In the genomic region with DNA sequence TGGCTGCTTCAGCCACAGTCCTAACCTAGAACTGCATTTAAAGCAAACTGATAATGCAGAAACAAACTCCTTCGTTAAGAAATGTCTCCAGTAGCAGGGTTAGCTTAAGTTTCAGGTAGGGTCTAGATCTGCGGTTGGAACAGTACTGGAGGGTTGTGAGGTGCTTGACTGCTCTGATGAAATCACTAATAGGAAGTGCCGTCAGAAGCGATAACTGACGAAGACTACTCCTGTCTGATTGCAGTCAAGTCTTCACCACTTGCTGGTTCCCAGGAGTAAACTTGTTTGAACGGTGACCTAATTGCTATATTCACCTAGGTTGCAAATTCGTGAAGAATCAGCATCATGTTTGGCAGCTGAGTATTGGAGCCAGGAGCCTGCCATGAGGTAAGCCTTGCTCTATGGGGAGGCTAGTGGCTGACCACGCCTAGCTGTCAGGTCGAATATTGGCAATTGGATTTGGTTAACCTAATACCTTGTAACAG, we compare ENCODE assay signal across 8 cellular contexts. TPM values are rescaled to one million over a fixed set of nuclear protein-coding genes. Genes with fewer than 3 reads are reported as not detected.
DNase-seq lines count a peak whose midpoint lies in the region; ATAC-seq and TF ChIP-seq lines count a peak whose summit lies in the region.

No MANE protein-coding gene starts in this region.

- DNase-seq in NB4 (ENCODE audit: low read depth) (peak; percentile 77), mesenchymal stem cell (peak; percentile 42), hypothalamus (lab: John Stamatoyannopoulos, UW) (no peak), NCI-H2107 treated with DMSO at 0.1 percent for 48 hours (lab: John Stamatoyannopoulos, UW; ENCODE audit: unreplicated experiment) (no peak), NCI-H774 (lab: John Stamatoyannopoulos, UW) (no peak)

- H3K27ac ChIP-seq in DOHH2 (ENCODE audit: low read depth, low read length) (peak overlapping the region; percentile 86), mesenchymal stem cell (ENCODE audit: low read length, poor library complexity, severe bottlenecking) (no peak overlapping the region)

- H3K9me3 Mint-ChIP-seq in brain, result peaks cover 0 to 6% (median 0%) of the 10 kb centered on the region in 5 experiments

- peaks cover 16% of the 10 kb centered on the region; the same call in 1 of the 2 replicates for H4K20me1 ChIP-seq in DOHH2 (ENCODE audit: control insufficient read depth, insufficient read depth, low read depth, low read length)

- H3K27me3 Mint-ChIP-seq in brain, result peaks cover 14% of the 10 kb centered on the region

- no peak overlapping the region for H2BK120ac ChIP-seq in mesenchymal stem cell (ENCODE audit: low read depth, low read length)

- peak overlapping the region; percentile 94 for H3K9ac ChIP-seq in mesenchymal stem cell (ENCODE audit: low read length)

- H2AK5ac ChIP-seq in mesenchymal stem cell (ENCODE audit: low read length, severe bottlenecking), result no peak overlapping the region

- peak overlapping the region in 1 of 2 experiments; percentile 42 for H3K23ac ChIP-seq in mesenchymal stem cell (ENCODE audit: low read length in 2 of 2)

- 16% methylated on average over 9 of the region's 9 CpGs for WGBS in mesenchymal stem cell

- H2BK12ac ChIP-seq in mesenchymal stem cell (ENCODE audit: low read length in 2 of 2), result no peak overlapping the region

- peak overlapping the region; percentile 99 to 100 (median 100) for H3K4me3 Mint-ChIP-seq in brain

- H2BK5ac ChIP-seq in mesenchymal stem cell (ENCODE audit: low read depth, low read length, poor library complexity, severe bottlenecking), result no peak overlapping the region

- H3K27me3 ChIP-seq in DOHH2 (ENCODE audit: control insufficient read depth, low read length) (no peaks in the 10 kb centered on the region), mesenchymal stem cell (ENCODE audit: control insufficient read depth in 1 of 2, insufficient read depth in 1 of 2, low read length in 2 of 2) (no peaks in the 10 kb centered on the region)

- H3K4ac ChIP-seq in mesenchymal stem cell (ENCODE audit: low read depth in 1 of 2, low read length in 2 of 2), result no peak overlapping the region

- H3K79me2 ChIP-seq in DOHH2 (ENCODE audit: control insufficient read depth, low read length), result peaks cover 61% of the 10 kb centered on the region

- H4K91ac ChIP-seq in mesenchymal stem cell (ENCODE audit: low read length), result no peak overlapping the region

- H2BK15ac ChIP-seq in mesenchymal stem cell (ENCODE audit: low read depth, poor library complexity, severe bottlenecking), result no peak overlapping the region

- no peaks in the 10 kb centered on the region for H3K9me2 ChIP-seq in DOHH2 (replicated peaks; ENCODE audit: control insufficient read depth, low read length)

- H3K4me2 ChIP-seq in DOHH2 (ENCODE audit: low read length) (peak overlapping the region; percentile 94), mesenchymal stem cell (ENCODE audit: low read length, poor library complexity, severe bottlenecking) (peak overlapping the region; percentile 74)

- H3K36me3 ChIP-seq in DOHH2 (ENCODE audit: control insufficient read depth, low read length) (peaks cover 61% of the 10 kb centered on the region), mesenchymal stem cell (ENCODE audit: control insufficient read depth in 1 of 2, insufficient read depth in 2 of 2, low read depth in 1 of 2, low read length in 2 of 2) (peaks cover 32 to 57% of the 10 kb centered on the region in 2 experiments)

- H3K4me3 ChIP-seq in DOHH2 (ENCODE audit: low read length), result peak overlapping the region; percentile 89
- peak overlapping the region; percentile 69 for H3K4me3 ChIP-seq in NB4 (ENCODE audit: low read depth, low read length)
- H3K4me3 ChIP-seq in mesenchymal stem cell (ENCODE audit: insufficient read depth in 1 of 2, low read depth in 1 of 2, low read length in 2 of 2), result peak overlapping the region; percentile 39 to 94

- H3K14ac ChIP-seq in mesenchymal stem cell (ENCODE audit: low read length in 2 of 2), result no peak overlapping the region

- H3K79me1 ChIP-seq in mesenchymal stem cell (replicated peaks; ENCODE audit: low read length, poor library complexity, severe bottlenecking), result peaks cover 6% of the 10 kb centered on the region

- H3F3A ChIP-seq in DOHH2 (ENCODE audit: control insufficient read depth, insufficient read depth), result peaks cover 54% of the 10 kb centered on the region

- H3K9me3 ChIP-seq in DOHH2 (ENCODE audit: control insufficient read depth, insufficient read depth, low read length) (no peaks in the 10 kb centered on the region), mesenchymal stem cell (ENCODE audit: control insufficient read depth, low read length) (no peaks in the 10 kb centered on the region)

- H3K36me3 Mint-ChIP-seq in brain, result peaks cover 49% of the 10 kb centered on the region

- ATAC-seq in HG03457 (IDR thresholded peaks at IDR 0.05; ENCODE audit: unreplicated experiment), result no peak

- peak overlapping the region; percentile 98 to 100 (median 99) for H3K27ac Mint-ChIP-seq in brain

- H3K18ac ChIP-seq in mesenchymal stem cell (ENCODE audit: low read depth in 1 of 2, low read length in 2 of 2), result peak overlapping the region in 1 of 2 experiments; percentile 47

- H3K4me1 Mint-ChIP-seq in brain, result peaks cover 63% of the 10 kb centered on the region

- TF ChIP-seq POLR2A in NB4 (IDR thresholded peaks at IDR 0.05; ENCODE audit: extremely low read depth, insufficient read length), result peak; percentile 42

- TF ChIP-seq CTCF in DOHH2 (IDR thresholded peaks at IDR 0.05; ENCODE audit: low read depth, low read length, poor library complexity, severe bottlenecking) (no peak), NB4 (IDR thresholded peaks at IDR 0.05; ENCODE audit: low read depth, low read length) (no peak), brain (conservative IDR thresholded peaks at IDR 0.05) (no peak)

- H4K8ac ChIP-seq in mesenchymal stem cell (ENCODE audit: low read length), result no peak overlapping the region

- no peak overlapping the region for H2AFZ ChIP-seq in mesenchymal stem cell (ENCODE audit: low read depth, low read length)

- H3K4me1 ChIP-seq in DOHH2 (ENCODE audit: control insufficient read depth, low read length) (peaks cover 52% of the 10 kb centered on the region), mesenchymal stem cell (ENCODE audit: control insufficient read depth, insufficient read depth, low read depth, low read length) (peaks cover 24% of the 10 kb centered on the region)

RNA-seq across cellular contexts. Expression of gene TRPV2, which starts 24.5 kb away (rescaled TPM):
- 7.8 TPM for polyA plus RNA-seq in brain (ENCODE audit: insufficient read depth, low read depth, low replicate concordance)
- polyA plus RNA-seq in mesenchymal stem cell (2013, experiment 1 of 2), result 116 TPM
- polyA plus RNA-seq in mesenchymal stem cell (2013, experiment 2 of 2), result 113 TPM

RNA-seq across cellular contexts. Expression of gene LRRC75A, which starts 52.1 kb away (rescaled TPM):
- 38.0 TPM for polyA plus RNA-seq in brain (ENCODE audit: insufficient read depth, low read depth, low replicate concordance)
- 0.44 TPM for polyA plus RNA-seq in mesenchymal stem cell (2013, experiment 1 of 2)
- 0.48 TPM for polyA plus RNA-seq in mesenchymal stem cell (2013, experiment 2 of 2)

RNA-seq across cellular contexts. Expression of gene UBB, which starts 59.0 kb away (rescaled TPM):
- 3,999 TPM for polyA plus RNA-seq in brain (ENCODE audit: insufficient read depth, low read depth, low replicate concordance)
- polyA plus RNA-seq in mesenchymal stem cell (2013, experiment 1 of 2), result 2,793 TPM
- polyA plus RNA-seq in mesenchymal stem cell (2013, experiment 2 of 2), result 2,890 TPM

Comparison
In these comparisons a context has a peak if more than half of its experiments do, and no peak if none do; other contexts are left out.
1. DNase-seq: peak in NB4 (single experiment) and mesenchymal stem cell (single experiment); none in hypothalamus (0 of 51), NCI-H2107 treated with DMSO at 0.1 percent for 48 hours (single experiment) and NCI-H774 (single experiment).
2. Peak in every context shown above with its lines, with median percentiles within 50 percentile points of each other: H3K4me3 ChIP-seq.